1 cellular context compared by ENCODE assay signal in the genomic region with DNA sequence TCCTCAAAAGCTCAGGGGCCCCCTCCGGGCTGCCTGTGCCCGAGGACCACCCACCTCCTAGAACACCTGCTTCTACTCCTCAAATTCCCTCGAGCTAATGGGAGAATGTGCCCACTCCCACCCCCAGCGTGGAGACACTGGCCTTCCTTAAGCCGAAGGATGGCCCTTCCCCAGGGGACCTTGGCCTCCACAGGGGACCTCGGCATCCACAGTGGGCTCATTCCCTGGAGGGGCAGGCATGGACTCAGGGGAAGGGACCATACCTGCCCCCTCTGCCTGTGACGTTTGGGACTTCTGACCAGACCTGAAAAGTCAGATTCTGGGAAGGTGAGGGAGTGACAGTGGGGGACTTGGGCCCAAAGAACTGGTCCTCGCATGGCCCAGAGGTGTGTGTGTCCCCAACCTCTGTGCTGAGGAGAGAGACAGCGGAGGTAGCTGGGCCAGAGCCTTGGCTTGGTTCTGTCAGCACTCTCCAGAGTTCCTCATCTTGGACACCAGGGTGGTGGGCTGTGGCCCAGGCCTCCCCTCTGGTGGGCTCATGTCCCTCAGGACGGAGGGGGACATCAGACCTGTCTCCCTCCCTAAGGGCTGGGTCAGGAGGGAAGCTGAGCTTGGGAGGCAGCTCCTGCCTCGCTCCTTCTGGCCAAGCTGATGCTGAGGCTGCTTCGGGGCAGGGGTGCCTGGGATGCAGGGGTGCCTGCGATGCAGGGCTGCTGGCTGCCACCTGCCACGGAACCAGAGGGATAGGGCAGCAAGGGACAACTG.
TF ChIP-seq lines count a peak whose summit lies in the region.

No MANE protein-coding gene starts in this region.

TF ChIP-seq in HEK293T, 16 proteins besides CTCF, POLR2A, EP300 and RAD21:
- TF ChIP-seq SP1 (IDR thresholded peaks at IDR 0.05) = no peak
- no peak for TF ChIP-seq BHLHE40 (IDR thresholded peaks at IDR 0.05; ENCODE audit: borderline replicate concordance)
- no peak for TF ChIP-seq L3MBTL2 (conservative IDR thresholded peaks at IDR 0.05)
- no peak for TF ChIP-seq TARDBP (IDR thresholded peaks at IDR 0.05)
- no peak for TF ChIP-seq SUZ12 (IDR thresholded peaks at IDR 0.05)
- no peak for TF ChIP-seq FOXA1 (IDR thresholded peaks at IDR 0.05)
- TF ChIP-seq ARNT (IDR thresholded peaks at IDR 0.05) = no peak
- TF ChIP-seq FOXK2 (IDR thresholded peaks at IDR 0.05) = no peak
- no peak for TF ChIP-seq ELF4 (IDR thresholded peaks at IDR 0.05)
- no peak for TF ChIP-seq NFRKB (IDR thresholded peaks at IDR 0.05)
- TF ChIP-seq ZNF384 (IDR thresholded peaks at IDR 0.05) = no peak
- TF ChIP-seq FOXM1 (IDR thresholded peaks at IDR 0.05; ENCODE audit: borderline replicate concordance) = no peak
- TF ChIP-seq, protein P1, sequence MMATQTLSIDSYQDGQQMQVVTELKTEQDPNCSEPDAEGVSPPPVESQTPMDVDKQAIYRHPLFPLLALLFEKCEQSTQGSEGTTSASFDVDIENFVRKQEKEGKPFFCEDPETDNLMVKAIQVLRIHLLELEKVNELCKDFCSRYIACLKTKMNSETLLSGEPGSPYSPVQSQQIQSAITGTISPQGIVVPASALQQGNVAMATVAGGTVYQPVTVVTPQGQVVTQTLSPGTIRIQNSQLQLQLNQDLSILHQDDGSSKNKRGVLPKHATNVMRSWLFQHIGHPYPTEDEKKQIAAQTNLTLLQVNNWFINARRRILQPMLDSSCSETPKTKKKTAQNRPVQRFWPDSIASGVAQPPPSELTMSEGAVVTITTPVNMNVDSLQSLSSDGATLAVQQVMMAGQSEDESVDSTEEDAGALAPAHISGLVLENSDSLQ (IDR thresholded peaks at IDR 0.05) = no peak
- TF ChIP-seq CTBP1 (IDR thresholded peaks at IDR 0.05; ENCODE audit: borderline replicate concordance) = no peak
- TF ChIP-seq HDGF (IDR thresholded peaks at IDR 0.05; ENCODE audit: borderline replicate concordance) = no peak
- TF ChIP-seq LEF1 (IDR thresholded peaks at IDR 0.05; ENCODE audit: borderline replicate concordance) = no peak
